ENCODE assay signal across 24 cellular contexts in the genomic region with DNA sequence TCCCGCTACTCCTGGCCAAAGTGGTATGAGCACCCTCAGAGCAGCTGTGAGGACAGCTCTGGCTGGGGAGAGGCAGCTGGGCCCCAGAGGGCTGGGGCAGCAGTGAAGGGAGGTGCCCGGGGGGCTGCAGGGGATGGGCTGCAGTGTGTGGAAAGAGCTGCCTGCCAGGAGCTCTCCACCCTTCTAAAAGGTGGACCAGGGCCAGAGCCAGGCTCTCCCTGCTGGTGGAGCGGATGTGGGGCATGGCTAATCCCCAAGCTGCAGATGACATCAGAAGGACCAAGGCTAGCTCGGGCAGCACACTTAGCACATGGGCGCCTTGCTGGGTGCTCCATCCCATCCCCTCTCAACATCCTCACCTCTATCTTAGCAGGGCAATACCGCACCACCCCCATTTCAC.
DNase-seq lines count a peak whose midpoint lies in the region; ATAC-seq, FAIRE-seq and TF ChIP-seq lines count a peak whose summit lies in the region.
"Had no signal": no experiment of that assay in that cellular context is flagged by ENCODE, and none has a peak within 500 bp of the region (broad histone marks: within the 10 kb centered on the region; RNA-seq: fewer than 3 reads in every experiment).

No MANE protein-coding gene starts in this region.

- peak overlapping the region; percentile 60; the same call in 1 of the 2 replicates for H3K4me2 ChIP-seq in MM.1S (ENCODE audit: low read depth, low read length)
- H3K4me2 ChIP-seq: GM23338 had no signal

- FAIRE-seq in D721Med (lab: Jason Lieb, UNC): no peak
- FAIRE-seq: TTC549 had no signal

- H3K36me3 ChIP-seq in MM.1S (replicated peaks; ENCODE audit: insufficient read depth, low read length): no peaks in the 10 kb centered on the region
- no peaks in the 10 kb centered on the region; the same call in 1 of the 2 replicates for H3K36me3 ChIP-seq in WERI-Rb-1
- H3K36me3 ChIP-seq: colonic mucosa, lower lobe of right lung, Peyer's patch had no signal

- TF ChIP-seq CTCF in D721Med (IDR thresholded peaks at IDR 0.05; ENCODE audit: insufficient read depth, missing control alignments) (peak; percentile 8), MM.1S (IDR thresholded peaks at IDR 0.05; ENCODE audit: low read length) (no peak), WERI-Rb-1 (IDR thresholded peaks at IDR 0.05; ENCODE audit: low read depth, low read length) (peak; percentile 29; the same call in 1 of the 2 replicates), foreskin keratinocyte (conservative IDR thresholded peaks at IDR 0.05) (peak; percentile 24)

- ATAC-seq in foreskin keratinocyte (peak; percentile 50), GM19328 (IDR thresholded peaks at IDR 0.05; ENCODE audit: unreplicated experiment) (no peak)
- ATAC-seq: activated CD8-positive, alpha-beta T cell treated with anti-CD3 and anti-CD28 coated beads, Interleukin-2, amount 10 ng/mL, durations not matched to agents 7 days and 5 days; activated naive CD8-positive, alpha-beta T cell treated with anti-CD3 and anti-CD28 coated beads, Interleukin-2, amount 50 U/mL, for 24 hours; body of pancreas; effector memory CD8-positive, alpha-beta T cell; GM23338; lower lobe of right lung; mucosa of descending colon; sciatic nerve had no signal

- no peak for DNase-seq in D721Med (ENCODE audit: insufficient read length, low spot score)
- no peak for DNase-seq in MM.1S
- DNase-seq in WERI-Rb-1: peak; percentile 49
- DNase-seq in foreskin keratinocyte: peak; percentile 38 to 53
- no peak for DNase-seq in DMS79 treated with DMSO at 0.1 percent for 48 hours (lab: John Stamatoyannopoulos, UW)
- no peak for DNase-seq in A172 (ENCODE audit: low spot score)
- DNase-seq: activated CD8-positive, alpha-beta T cell treated with anti-CD3 and anti-CD28 coated beads, Interleukin-2, amount 10 ng/mL, durations not matched to agents 7 days and 5 days; activated gamma-delta T cell treated with Interleukin-2 at 50 U/mL for 16 hours; activated naive CD8-positive, alpha-beta T cell treated with anti-CD3 and anti-CD28 coated beads, Interleukin-2, amount 50 U/mL, for 24 hours; body of pancreas; colonic mucosa; effector memory CD8-positive, alpha-beta T cell; kidney glomerular epithelial cell; lower lobe of right lung; mucosa of descending colon; NCI-H2081 treated with DMSO at 0.1 percent for 48 hours; Peyer's patch; stimulated activated naive CD4-positive, alpha-beta T cell treated with Interleukin-2 at 50 U/mL for 16 hours; T-helper 1 cell; testis had no signal

- no peaks in the 10 kb centered on the region for H3F3A ChIP-seq in MM.1S (ENCODE audit: insufficient read depth, low read length)

- H2AFZ ChIP-seq in MM.1S (ENCODE audit: low read length): peak overlapping the region; percentile 73
- H2AFZ ChIP-seq: GM23338 had no signal

- H3K9ac ChIP-seq in MM.1S (ENCODE audit: low read length): peak overlapping the region; percentile 27; the same call in 1 of the 2 replicates

- H3K4me1 ChIP-seq in MM.1S (ENCODE audit: low read length): no peaks in the 10 kb centered on the region
- H3K4me1 ChIP-seq in foreskin keratinocyte: peaks cover 4% of the 10 kb centered on the region
- H3K4me1 ChIP-seq: body of pancreas, colonic mucosa, lower lobe of right lung, Peyer's patch, testis had no signal

- peaks cover 96% of the 10 kb centered on the region for H3K27me3 ChIP-seq in MM.1S (replicated peaks; ENCODE audit: insufficient read depth, low read length)
- no peaks in the 10 kb centered on the region for H3K27me3 ChIP-seq in WERI-Rb-1 (ENCODE audit: insufficient read depth, low read depth, severe bottlenecking)
- no peaks in the 10 kb centered on the region for H3K27me3 ChIP-seq in foreskin keratinocyte
- H3K27me3 ChIP-seq: body of pancreas, colonic mucosa, Peyer's patch, testis had no signal

- no peaks in the 10 kb centered on the region for H3K9me2 ChIP-seq in MM.1S (replicated peaks; ENCODE audit: insufficient read depth, low read length)

- H3K4me3 ChIP-seq in MM.1S (ENCODE audit: low read length): peak overlapping the region; percentile 48
- no peak overlapping the region for H3K4me3 ChIP-seq in WERI-Rb-1 (ENCODE audit: low read depth, low read length)
- H3K4me3 ChIP-seq: body of pancreas, colonic mucosa, GM23338, lower lobe of right lung, mucosa of descending colon, Peyer's patch, testis had no signal

- no peaks in the 10 kb centered on the region for H4K20me1 ChIP-seq in MM.1S (ENCODE audit: insufficient read depth, low read length)

- no peaks in the 10 kb centered on the region for H3K9me3 ChIP-seq in MM.1S (replicated peaks; ENCODE audit: insufficient read depth, low read length)
- no peaks in the 10 kb centered on the region for H3K9me3 ChIP-seq in WERI-Rb-1 (ENCODE audit: severe bottlenecking)
- H3K9me3 ChIP-seq: body of pancreas, colonic mucosa, lower lobe of right lung, mucosa of descending colon, Peyer's patch, testis had no signal

- H3K79me2 ChIP-seq in MM.1S (ENCODE audit: low read length): no peaks in the 10 kb centered on the region

- H3K27ac ChIP-seq in MM.1S (ENCODE audit: low read length) (no peak overlapping the region), WERI-Rb-1 (peak overlapping the region; percentile 23), foreskin keratinocyte (peak overlapping the region; percentile 27)
- H3K27ac ChIP-seq: body of pancreas, colonic mucosa, lower lobe of right lung, Peyer's patch, testis had no signal

Comparison
In these comparisons a context has a peak if more than half of its experiments do, and no peak if none do; other contexts are left out.
1. DNase-seq: peak in WERI-Rb-1 (single experiment) and foreskin keratinocyte (2 of 2); none in D721Med (single experiment), MM.1S (single experiment), DMS79 treated with DMSO at 0.1 percent for 48 hours (single experiment) and A172 (single experiment).